Comparison of ENCODE assay signal across 4 cellular contexts in the genomic region with DNA sequence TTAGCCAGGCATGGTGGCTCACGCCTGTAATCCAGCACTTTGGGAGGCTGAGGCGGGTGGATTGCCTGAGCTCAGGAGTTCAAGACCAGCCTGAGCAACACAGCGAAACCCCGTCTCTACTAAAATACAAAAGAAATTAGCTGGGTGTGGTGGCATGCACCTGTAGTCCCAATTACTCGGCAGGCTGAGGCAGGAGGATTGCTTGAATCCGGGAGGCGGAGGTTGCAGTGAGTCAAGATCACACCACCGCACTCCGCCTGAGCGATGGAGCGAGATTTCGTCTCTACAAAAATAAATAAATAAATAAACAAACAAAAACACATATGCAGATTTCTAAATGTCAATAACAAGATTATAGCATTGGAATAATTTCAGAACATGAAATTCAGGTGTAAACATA. TPM values are rescaled to one million over a fixed set of nuclear protein-coding genes. Genes with fewer than 3 reads are reported as not detected.
"Had no signal": no experiment of that assay in that cellular context is flagged by ENCODE, and none has a peak within 500 bp of the region (broad histone marks: within the 10 kb centered on the region; RNA-seq: fewer than 3 reads in every experiment).

No MANE protein-coding gene starts in this region.

RNA-seq across cellular contexts. Expression of a gene that starts 58.6 kb away (rescaled TPM):
- total RNA-seq: subcutaneous adipose tissue, thoracic aorta, tibial nerve, ureter had no signal
